Comparison of ENCODE assay signal across 12 cellular contexts in the genomic region with DNA sequence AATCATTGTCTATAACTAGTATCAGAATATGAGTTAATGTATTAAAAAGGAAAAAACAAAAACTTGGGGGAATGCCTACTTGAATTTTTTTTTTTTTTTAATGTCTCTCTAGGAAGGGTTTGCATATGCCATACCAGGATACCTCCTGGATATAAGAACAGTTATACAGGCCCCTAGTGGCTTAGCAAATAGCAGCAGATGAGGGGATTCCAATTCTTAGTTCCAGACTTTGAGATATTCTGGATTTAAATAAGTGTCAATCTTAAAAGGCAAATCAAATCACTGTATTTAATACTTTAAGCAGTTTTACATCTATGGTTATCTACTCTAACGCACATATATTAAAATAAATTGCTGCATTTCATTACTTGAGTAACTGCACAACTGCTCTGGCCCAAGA.
DNase-seq lines count a peak whose midpoint lies in the region; ATAC-seq and TF ChIP-seq lines count a peak whose summit lies in the region.
"Had no signal": no experiment of that assay in that cellular context is flagged by ENCODE, and none has a peak within 500 bp of the region (broad histone marks: within the 10 kb centered on the region; RNA-seq: fewer than 3 reads in every experiment).

No MANE protein-coding gene starts in this region.

- ATAC-seq in Right ventricle myocardium inferior (no peak), thoracic aorta (ENCODE audit: insufficient number of reproducible peaks, low FRiP score, low read depth) (no peak), body of pancreas (no peak), GM21576 (IDR thresholded peaks at IDR 0.05; ENCODE audit: unreplicated experiment) (no peak)
- ATAC-seq: K562 had no signal

- WGBS in body of pancreas, 2 donors = 51 to 57% methylated on average over 1 of the region's 1 CpG

- H3K27ac ChIP-seq in cardiac muscle cell (peak overlapping the region; percentile 80), thoracic aorta (no peak overlapping the region), body of pancreas (no peak overlapping the region)

- H3K4me1 ChIP-seq in cardiac muscle cell (ENCODE audit: low read depth) (peaks cover 43% of the 10 kb centered on the region), thoracic aorta (ENCODE audit: control insufficient read depth in 1 of 2, low read depth in 2 of 2) (peaks cover 0 to 53% of the 10 kb centered on the region in 2 donors), body of pancreas (peaks cover 12% of the 10 kb centered on the region)

- no peak for TF ChIP-seq POLR2A in body of pancreas (IDR thresholded peaks at IDR 0.05)

- H3K27me3 ChIP-seq in cardiac muscle cell = no peaks in the 10 kb centered on the region
- H3K27me3 ChIP-seq in thoracic aorta (replicated peaks; ENCODE audit: insufficient read depth) = no peaks in the 10 kb centered on the region
- H3K27me3 ChIP-seq in body of pancreas = peaks cover 0 to 4% of the 10 kb centered on the region in 2 donors

- DNase-seq in cardiac muscle cell (ENCODE audit: low read depth in 1 of 2, low spot score in 1 of 2) (peak; percentile 47 to 58), Right ventricle myocardium inferior (ENCODE audit: missing footprints) (no peak), SK-MEL-5 (ENCODE audit: low read depth, low spot score) (peak; percentile 56), glomerular visceral epithelial cell (ENCODE audit: extremely low spot score) (peak; percentile 48), thoracic aorta (ENCODE audit: low spot score) (no peak), NCI-H187 treated with DMSO at 0.1 percent for 48 hours (lab: John Stamatoyannopoulos, UW) (no peak), body of pancreas (no peak)
- DNase-seq: activated T-cell treated with anti-CD3 and anti-CD28 coated beads for 4 hours; CD4-positive, CD25-positive, alpha-beta regulatory T cell; naive B cell had no signal

- H3K36me3 ChIP-seq in cardiac muscle cell (peaks cover 4% of the 10 kb centered on the region), thoracic aorta (no peaks in the 10 kb centered on the region), body of pancreas (replicated peaks in 1 of 2; ENCODE audit: insufficient read depth in 1 of 2, low read depth in 2 of 2) (no peaks in the 10 kb centered on the region)

- H3K9me3 ChIP-seq in cardiac muscle cell (ENCODE audit: low read depth) (no peaks in the 10 kb centered on the region), thoracic aorta (no peaks in the 10 kb centered on the region), body of pancreas (no peaks in the 10 kb centered on the region)

- peak overlapping the region; percentile 86 for H3K4me3 ChIP-seq in cardiac muscle cell
- H3K4me3 ChIP-seq in thoracic aorta = peak overlapping the region; percentile 81
- H3K4me3 ChIP-seq in body of pancreas = no peak overlapping the region
- H3K4me3 ChIP-seq: K562 had no signal

- in situ Hi-C loops in SK-MEL-5 (cut with HindIII; ENCODE audit: low pct_unique_long_range_greater_than_20kb, low sequenced_read_pairs) = no loop called here

- intact Hi-C loops in Right ventricle myocardium inferior (cut with DNase I) = loop anchor here (5.0 kb wide), 1 partner anchor 147 kb away; no protein-coding TSS in a partner anchor
- intact Hi-C loops in body of pancreas (cut with DNase I) = no loop called here

- TF ChIP-seq CTCF in cardiac muscle cell (IDR thresholded peaks at IDR 0.05; ENCODE audit: low read depth, low read length) (peak; percentile 62), thoracic aorta (IDR thresholded peaks at IDR 0.05) (no peak), body of pancreas (IDR thresholded peaks at IDR 0.05) (peak in 1 of 7 experiments; percentile 14)

Comparison
In these comparisons a context has a peak if more than half of its experiments do, and no peak if none do; other contexts are left out.
1. DNase-seq: peak in cardiac muscle cell (2 of 2), SK-MEL-5 (single experiment) and glomerular visceral epithelial cell (single experiment); none in Right ventricle myocardium inferior (single experiment), thoracic aorta (single experiment), NCI-H187 treated with DMSO at 0.1 percent for 48 hours (single experiment) and body of pancreas (0 of 4).
2. H3K4me3 ChIP-seq: peak in cardiac muscle cell (single experiment) and thoracic aorta (single experiment); none in body of pancreas (0 of 2).